ENCODE assay signal across 1 cellular context in the genomic region with DNA sequence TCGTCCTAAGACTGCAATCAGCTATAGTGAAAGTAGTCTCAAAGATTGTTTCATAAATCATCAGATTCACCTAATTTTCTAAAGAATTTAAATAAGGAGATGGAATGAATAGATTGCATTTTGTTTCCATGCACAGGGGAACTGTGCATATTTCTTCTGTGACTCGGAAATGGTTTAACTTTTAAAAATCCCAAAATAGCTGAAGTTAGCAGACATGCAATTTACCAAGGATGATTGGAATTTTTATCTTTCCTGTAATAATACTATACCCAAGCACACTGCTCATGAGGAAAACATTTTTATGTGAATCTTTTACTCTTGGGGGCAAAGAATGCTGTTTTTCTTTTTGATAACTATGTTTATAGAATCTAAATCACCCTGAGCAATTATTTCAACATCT.
A peak's percentile ranks its signal among the peaks of the same experiment; 100 is the strongest.
TF ChIP-seq lines count a peak whose summit lies in the region.

No MANE protein-coding gene starts in this region.

TF ChIP-seq in SK-N-SH, 30 proteins besides CTCF, POLR2A, EP300 and RAD21 (continued from another document):
- TF ChIP-seq TEAD4 (IDR thresholded peaks at IDR 0.05; ENCODE audit: borderline replicate concordance, insufficient read depth) (peak; percentile 99), FOSL2 (IDR thresholded peaks at IDR 0.05; ENCODE audit: borderline replicate concordance, low read depth) (peak; percentile 82), GABPA (IDR thresholded peaks at IDR 0.05; ENCODE audit: low read depth) (no peak), MEF2A (IDR thresholded peaks at IDR 0.05; ENCODE audit: borderline replicate concordance, low read depth) (peak; percentile 98), JUND (IDR thresholded peaks at IDR 0.05) (peak; percentile 87), FOXJ3 (CRISPR knock-in tag; IDR thresholded peaks at IDR 0.05) (no peak), TCF12 (IDR thresholded peaks at IDR 0.05) (peak; percentile 92), MXI1 (IDR thresholded peaks at IDR 0.05; ENCODE audit: low read depth, low read length) (no peak), SMC3 (IDR thresholded peaks at IDR 0.05; ENCODE audit: low read depth, low read length) (no peak), CHD2 (IDR thresholded peaks at IDR 0.05; ENCODE audit: low read length, partially characterized antibody) (no peak), SIN3A (IDR thresholded peaks at IDR 0.05; ENCODE audit: borderline replicate concordance, low read depth, low read length) (no peak), GATA2 (CRISPR knock-in tag; IDR thresholded peaks at IDR 0.05) (no peak), POLR2AphosphoS5 (IDR thresholded peaks at IDR 0.05; ENCODE audit: low read depth, low read length) (peak; percentile 52; the same call in 1 of the 2 replicates), NRF1 (IDR thresholded peaks at IDR 0.05; ENCODE audit: low read depth, low read length) (no peak), EZH2phosphoT487 (IDR thresholded peaks at IDR 0.05; ENCODE audit: borderline replicate concordance, low read depth) (no peak), RXRA (IDR thresholded peaks at IDR 0.05; ENCODE audit: borderline replicate concordance, low read depth) (peak; percentile 73)
- TF ChIP-seq, protein P1, sequence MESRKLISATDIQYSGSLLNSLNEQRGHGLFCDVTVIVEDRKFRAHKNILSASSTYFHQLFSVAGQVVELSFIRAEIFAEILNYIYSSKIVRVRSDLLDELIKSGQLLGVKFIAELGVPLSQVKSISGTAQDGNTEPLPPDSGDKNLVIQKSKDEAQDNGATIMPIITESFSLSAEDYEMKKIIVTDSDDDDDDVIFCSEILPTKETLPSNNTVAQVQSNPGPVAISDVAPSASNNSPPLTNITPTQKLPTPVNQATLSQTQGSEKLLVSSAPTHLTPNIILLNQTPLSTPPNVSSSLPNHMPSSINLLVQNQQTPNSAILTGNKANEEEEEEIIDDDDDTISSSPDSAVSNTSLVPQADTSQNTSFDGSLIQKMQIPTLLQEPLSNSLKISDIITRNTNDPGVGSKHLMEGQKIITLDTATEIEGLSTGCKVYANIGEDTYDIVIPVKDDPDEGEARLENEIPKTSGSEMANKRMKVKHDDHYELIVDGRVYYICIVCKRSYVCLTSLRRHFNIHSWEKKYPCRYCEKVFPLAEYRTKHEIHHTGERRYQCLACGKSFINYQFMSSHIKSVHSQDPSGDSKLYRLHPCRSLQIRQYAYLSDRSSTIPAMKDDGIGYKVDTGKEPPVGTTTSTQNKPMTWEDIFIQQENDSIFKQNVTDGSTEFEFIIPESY (IDR thresholded peaks at IDR 0.05; ENCODE audit: borderline replicate concordance, low read depth) = peak; percentile 32; the same call in 1 of the 2 replicates
- TF ChIP-seq, protein P2, sequence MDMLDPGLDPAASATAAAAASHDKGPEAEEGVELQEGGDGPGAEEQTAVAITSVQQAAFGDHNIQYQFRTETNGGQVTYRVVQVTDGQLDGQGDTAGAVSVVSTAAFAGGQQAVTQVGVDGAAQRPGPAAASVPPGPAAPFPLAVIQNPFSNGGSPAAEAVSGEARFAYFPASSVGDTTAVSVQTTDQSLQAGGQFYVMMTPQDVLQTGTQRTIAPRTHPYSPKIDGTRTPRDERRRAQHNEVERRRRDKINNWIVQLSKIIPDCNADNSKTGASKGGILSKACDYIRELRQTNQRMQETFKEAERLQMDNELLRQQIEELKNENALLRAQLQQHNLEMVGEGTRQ (IDR thresholded peaks at IDR 0.05; ENCODE audit: borderline replicate concordance, low read depth, low read length) = no peak
- TF ChIP-seq, protein P3, sequence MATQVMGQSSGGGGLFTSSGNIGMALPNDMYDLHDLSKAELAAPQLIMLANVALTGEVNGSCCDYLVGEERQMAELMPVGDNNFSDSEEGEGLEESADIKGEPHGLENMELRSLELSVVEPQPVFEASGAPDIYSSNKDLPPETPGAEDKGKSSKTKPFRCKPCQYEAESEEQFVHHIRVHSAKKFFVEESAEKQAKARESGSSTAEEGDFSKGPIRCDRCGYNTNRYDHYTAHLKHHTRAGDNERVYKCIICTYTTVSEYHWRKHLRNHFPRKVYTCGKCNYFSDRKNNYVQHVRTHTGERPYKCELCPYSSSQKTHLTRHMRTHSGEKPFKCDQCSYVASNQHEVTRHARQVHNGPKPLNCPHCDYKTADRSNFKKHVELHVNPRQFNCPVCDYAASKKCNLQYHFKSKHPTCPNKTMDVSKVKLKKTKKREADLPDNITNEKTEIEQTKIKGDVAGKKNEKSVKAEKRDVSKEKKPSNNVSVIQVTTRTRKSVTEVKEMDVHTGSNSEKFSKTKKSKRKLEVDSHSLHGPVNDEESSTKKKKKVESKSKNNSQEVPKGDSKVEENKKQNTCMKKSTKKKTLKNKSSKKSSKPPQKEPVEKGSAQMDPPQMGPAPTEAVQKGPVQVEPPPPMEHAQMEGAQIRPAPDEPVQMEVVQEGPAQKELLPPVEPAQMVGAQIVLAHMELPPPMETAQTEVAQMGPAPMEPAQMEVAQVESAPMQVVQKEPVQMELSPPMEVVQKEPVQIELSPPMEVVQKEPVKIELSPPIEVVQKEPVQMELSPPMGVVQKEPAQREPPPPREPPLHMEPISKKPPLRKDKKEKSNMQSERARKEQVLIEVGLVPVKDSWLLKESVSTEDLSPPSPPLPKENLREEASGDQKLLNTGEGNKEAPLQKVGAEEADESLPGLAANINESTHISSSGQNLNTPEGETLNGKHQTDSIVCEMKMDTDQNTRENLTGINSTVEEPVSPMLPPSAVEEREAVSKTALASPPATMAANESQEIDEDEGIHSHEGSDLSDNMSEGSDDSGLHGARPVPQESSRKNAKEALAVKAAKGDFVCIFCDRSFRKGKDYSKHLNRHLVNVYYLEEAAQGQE (IDR thresholded peaks at IDR 0.05; ENCODE audit: low read depth, low read length) = no peak
- TF ChIP-seq, protein P4, sequence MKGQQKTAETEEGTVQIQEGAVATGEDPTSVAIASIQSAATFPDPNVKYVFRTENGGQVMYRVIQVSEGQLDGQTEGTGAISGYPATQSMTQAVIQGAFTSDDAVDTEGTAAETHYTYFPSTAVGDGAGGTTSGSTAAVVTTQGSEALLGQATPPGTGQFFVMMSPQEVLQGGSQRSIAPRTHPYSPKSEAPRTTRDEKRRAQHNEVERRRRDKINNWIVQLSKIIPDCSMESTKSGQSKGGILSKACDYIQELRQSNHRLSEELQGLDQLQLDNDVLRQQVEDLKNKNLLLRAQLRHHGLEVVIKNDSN (IDR thresholded peaks at IDR 0.05; ENCODE audit: borderline replicate concordance, low read depth) = no peak
